6 cellular contexts compared by ENCODE assay signal in genomic region chr4:76357981-76358380, GRCh38. TPM values are rescaled to one million over a fixed set of nuclear protein-coding genes. Genes with fewer than 3 reads are reported as not detected.
"Had no signal": no experiment of that assay in that cellular context is flagged by ENCODE, and none has a peak within 500 bp of the region (broad histone marks: within the 10 kb centered on the region; RNA-seq: fewer than 3 reads in every experiment).

No MANE protein-coding gene starts in this region.

- H3K27ac Mint-ChIP-seq: GM23338, H9, IgD-negative memory B cell had no signal

- H3K27ac ChIP-seq: HL-60 had no signal

- H3K4me3 Mint-ChIP-seq: GM23338, H9, IgD-negative memory B cell had no signal

- H3K4me1 Mint-ChIP-seq: GM23338, H9 had no signal

- H3K27me3 Mint-ChIP-seq: IgD-negative memory B cell had no signal

- DNase-seq: H9, HCEC 1CT had no signal

- ATAC-seq: GM23338, HepG2 had no signal

RNA-seq across cellular contexts. Expression of gene STBD1, which starts 51.4 kb away (rescaled TPM):
- polyA plus RNA-seq: IgD-negative memory B cell had no signal
